In the genomic region with DNA sequence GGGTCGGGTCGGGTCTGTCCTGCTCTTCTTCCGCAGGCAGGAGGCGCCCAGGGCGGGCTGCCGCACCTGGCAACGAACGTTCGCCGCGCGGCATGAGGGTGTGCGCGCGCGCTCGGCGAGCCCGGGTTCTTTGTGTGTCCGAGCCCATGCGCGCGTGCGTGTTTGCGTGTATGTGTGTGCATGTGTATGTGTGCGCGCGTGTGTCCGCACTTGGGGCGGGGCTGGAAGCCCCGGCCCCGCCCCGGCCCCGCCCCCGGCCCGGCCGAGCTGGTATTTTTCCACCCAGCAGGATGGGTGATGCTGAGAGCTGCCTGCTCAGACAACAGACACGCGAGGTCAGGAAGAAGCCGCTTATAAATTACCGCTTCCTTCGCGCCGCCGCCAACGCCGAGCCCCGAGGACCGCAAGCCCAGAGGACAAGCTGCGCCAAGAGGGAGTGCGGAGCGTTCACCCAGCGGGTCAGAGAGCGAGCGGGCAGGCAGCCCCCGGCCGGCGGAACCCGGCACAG, we compare ENCODE assay signal across 1 cellular context.
TF ChIP-seq lines count a peak whose summit lies in the region.

TSS of gene SLC6A6 (plus strand) at position 303 of the 508 bp plus-strand sequence. CDS start 41,029 bp downstream, outside the sequence.

TF ChIP-seq in HepG2, 621 proteins besides CTCF, POLR2A, EP300 and RAD21 (continued from another document and continues in another):
- TF ChIP-seq BCL3 (CRISPR knock-in tag; IDR thresholded peaks at IDR 0.05) (no peak), ZNF75D (CRISPR knock-in tag; IDR thresholded peaks at IDR 0.05; ENCODE audit: borderline replicate concordance) (no peak), ZNF296 (CRISPR knock-in tag; conservative IDR thresholded peaks at IDR 0.05) (no peak), MXD1 (CRISPR knock-in tag; IDR thresholded peaks at IDR 0.05) (no peak; the same call in none of the 2 replicates), SUZ12 (IDR thresholded peaks at IDR 0.05; ENCODE audit: low read depth, low read length) (no peak), ZBTB7A (CRISPR knock-in tag; IDR thresholded peaks at IDR 0.05) (no peak), MYNN (CRISPR knock-in tag; IDR thresholded peaks at IDR 0.05; ENCODE audit: low read depth) (no peak), DMAP1 (CRISPR knock-in tag; IDR thresholded peaks at IDR 0.05) (peak; percentile 55; the same call in 1 of the 2 replicates), SNAPC4 (CRISPR knock-in tag; IDR thresholded peaks at IDR 0.05) (no peak), U2AF2 (IDR thresholded peaks at IDR 0.05; ENCODE audit: low read depth, low read length) (no peak), ZNF17 (CRISPR knock-in tag; IDR thresholded peaks at IDR 0.05) (peak; percentile 43; the same call in 1 of the 2 replicates), AFF4 (CRISPR knock-in tag; IDR thresholded peaks at IDR 0.05) (no peak), ZNF124 (CRISPR knock-in tag; IDR thresholded peaks at IDR 0.05) (no peak), ZNF83 (CRISPR knock-in tag; IDR thresholded peaks at IDR 0.05; ENCODE audit: borderline replicate concordance) (no peak), ZNF20 (CRISPR knock-in tag; IDR thresholded peaks at IDR 0.05) (no peak), SMARCE1 (IDR thresholded peaks at IDR 0.05; ENCODE audit: borderline replicate concordance) (no peak), SRF (IDR thresholded peaks at IDR 0.05; ENCODE audit: low read depth, low read length) (no peak), TAF1 (CRISPR knock-in tag; IDR thresholded peaks at IDR 0.05) (peak; percentile 57; the same call in 1 of the 2 replicates), ZNF251 (CRISPR knock-in tag; IDR thresholded peaks at IDR 0.05) (no peak), POGK (CRISPR knock-in tag; conservative IDR thresholded peaks at IDR 0.05) (peak; percentile 81), IRF2 (CRISPR knock-in tag; IDR thresholded peaks at IDR 0.05) (peak; percentile 53; the same call in 1 of the 2 replicates), ZNF224 (CRISPR knock-in tag; IDR thresholded peaks at IDR 0.05) (no peak), REXO4 (CRISPR knock-in tag; IDR thresholded peaks at IDR 0.05; ENCODE audit: borderline replicate concordance) (no peak), ZNF331 (CRISPR knock-in tag; IDR thresholded peaks at IDR 0.05) (peak; percentile 77; the same call in 1 of the 2 replicates), RFX1 (IDR thresholded peaks at IDR 0.05) (no peak), PLSCR1 (CRISPR knock-in tag; IDR thresholded peaks at IDR 0.05; ENCODE audit: borderline replicate concordance) (no peak), ZKSCAN8 (CRISPR knock-in tag; IDR thresholded peaks at IDR 0.05; ENCODE audit: borderline replicate concordance) (no peak; the same call in 1 of the 2 replicates), HNRNPLL (IDR thresholded peaks at IDR 0.05; ENCODE audit: low read depth, low read length, poor library complexity, severe bottlenecking) (peak; percentile 96), FOXA1 (IDR thresholded peaks at IDR 0.05) (no peak), FOXA1 (CRISPR knock-in tag; IDR thresholded peaks at IDR 0.05) (peak; percentile 55), KLF16 (CRISPR knock-in tag; IDR thresholded peaks at IDR 0.05) (peak in 1 of 2 experiments; percentile 55; a peak in 1 of 4 replicates), KAT7 (CRISPR knock-in tag; IDR thresholded peaks at IDR 0.05; ENCODE audit: borderline replicate concordance) (no peak; the same call in 1 of the 2 replicates), THYN1 (CRISPR knock-in tag; IDR thresholded peaks at IDR 0.05; ENCODE audit: borderline replicate concordance, low read depth) (no peak), ETV6 (CRISPR knock-in tag; conservative IDR thresholded peaks at IDR 0.05) (0 out of 2 replicates have a peak, but pooled peaks have one; percentile 30), ZNF816 (CRISPR knock-in tag; IDR thresholded peaks at IDR 0.05; ENCODE audit: borderline replicate concordance) (no peak), ZNF33B (CRISPR knock-in tag; IDR thresholded peaks at IDR 0.05) (no peak)
- TF ChIP-seq, protein P1, sequence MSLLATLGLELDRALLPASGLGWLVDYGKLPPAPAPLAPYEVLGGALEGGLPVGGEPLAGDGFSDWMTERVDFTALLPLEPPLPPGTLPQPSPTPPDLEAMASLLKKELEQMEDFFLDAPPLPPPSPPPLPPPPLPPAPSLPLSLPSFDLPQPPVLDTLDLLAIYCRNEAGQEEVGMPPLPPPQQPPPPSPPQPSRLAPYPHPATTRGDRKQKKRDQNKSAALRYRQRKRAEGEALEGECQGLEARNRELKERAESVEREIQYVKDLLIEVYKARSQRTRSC (CRISPR knock-in tag; IDR thresholded peaks at IDR 0.05; ENCODE audit: low read depth): no peak
- TF ChIP-seq, protein P2, sequence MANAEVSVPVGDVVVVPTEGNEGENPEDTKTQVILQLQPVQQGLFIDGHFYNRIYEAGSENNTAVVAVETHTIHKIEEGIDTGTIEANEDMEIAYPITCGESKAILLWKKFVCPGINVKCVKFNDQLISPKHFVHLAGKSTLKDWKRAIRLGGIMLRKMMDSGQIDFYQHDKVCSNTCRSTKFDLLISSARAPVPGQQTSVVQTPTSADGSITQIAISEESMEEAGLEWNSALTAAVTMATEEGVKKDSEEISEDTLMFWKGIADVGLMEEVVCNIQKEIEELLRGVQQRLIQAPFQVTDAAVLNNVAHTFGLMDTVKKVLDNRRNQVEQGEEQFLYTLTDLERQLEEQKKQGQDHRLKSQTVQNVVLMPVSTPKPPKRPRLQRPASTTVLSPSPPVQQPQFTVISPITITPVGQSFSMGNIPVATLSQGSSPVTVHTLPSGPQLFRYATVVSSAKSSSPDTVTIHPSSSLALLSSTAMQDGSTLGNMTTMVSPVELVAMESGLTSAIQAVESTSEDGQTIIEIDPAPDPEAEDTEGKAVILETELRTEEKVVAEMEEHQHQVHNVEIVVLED (CRISPR knock-in tag; IDR thresholded peaks at IDR 0.05; ENCODE audit: borderline replicate concordance): no peak; the same call in 1 of the 2 replicates
- TF ChIP-seq, protein P3, sequence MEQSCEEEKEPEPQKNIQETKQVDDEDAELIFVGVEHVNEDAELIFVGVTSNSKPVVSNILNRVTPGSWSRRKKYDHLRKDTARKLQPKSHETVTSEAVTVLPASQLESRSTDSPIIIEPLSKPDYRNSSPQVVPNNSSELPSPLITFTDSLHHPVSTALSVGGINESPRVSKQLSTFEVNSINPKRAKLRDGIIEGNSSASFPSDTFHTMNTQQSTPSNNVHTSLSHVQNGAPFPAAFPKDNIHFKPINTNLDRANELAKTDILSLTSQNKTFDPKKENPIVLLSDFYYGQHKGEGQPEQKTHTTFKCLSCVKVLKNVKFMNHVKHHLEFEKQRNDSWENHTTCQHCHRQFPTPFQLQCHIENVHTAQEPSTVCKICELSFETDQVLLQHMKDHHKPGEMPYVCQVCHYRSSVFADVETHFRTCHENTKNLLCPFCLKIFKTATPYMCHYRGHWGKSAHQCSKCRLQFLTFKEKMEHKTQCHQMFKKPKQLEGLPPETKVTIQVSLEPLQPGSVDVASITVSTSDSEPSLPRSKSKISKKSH (CRISPR knock-in tag; IDR thresholded peaks at IDR 0.05; ENCODE audit: borderline replicate concordance): no peak
- TF ChIP-seq, protein P4, sequence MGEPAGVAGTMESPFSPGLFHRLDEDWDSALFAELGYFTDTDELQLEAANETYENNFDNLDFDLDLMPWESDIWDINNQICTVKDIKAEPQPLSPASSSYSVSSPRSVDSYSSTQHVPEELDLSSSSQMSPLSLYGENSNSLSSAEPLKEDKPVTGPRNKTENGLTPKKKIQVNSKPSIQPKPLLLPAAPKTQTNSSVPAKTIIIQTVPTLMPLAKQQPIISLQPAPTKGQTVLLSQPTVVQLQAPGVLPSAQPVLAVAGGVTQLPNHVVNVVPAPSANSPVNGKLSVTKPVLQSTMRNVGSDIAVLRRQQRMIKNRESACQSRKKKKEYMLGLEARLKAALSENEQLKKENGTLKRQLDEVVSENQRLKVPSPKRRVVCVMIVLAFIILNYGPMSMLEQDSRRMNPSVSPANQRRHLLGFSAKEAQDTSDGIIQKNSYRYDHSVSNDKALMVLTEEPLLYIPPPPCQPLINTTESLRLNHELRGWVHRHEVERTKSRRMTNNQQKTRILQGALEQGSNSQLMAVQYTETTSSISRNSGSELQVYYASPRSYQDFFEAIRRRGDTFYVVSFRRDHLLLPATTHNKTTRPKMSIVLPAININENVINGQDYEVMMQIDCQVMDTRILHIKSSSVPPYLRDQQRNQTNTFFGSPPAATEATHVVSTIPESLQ (CRISPR knock-in tag; conservative IDR thresholded peaks at IDR 0.05): no peak
